15 cellular contexts compared by ENCODE assay signal in the genomic region with DNA sequence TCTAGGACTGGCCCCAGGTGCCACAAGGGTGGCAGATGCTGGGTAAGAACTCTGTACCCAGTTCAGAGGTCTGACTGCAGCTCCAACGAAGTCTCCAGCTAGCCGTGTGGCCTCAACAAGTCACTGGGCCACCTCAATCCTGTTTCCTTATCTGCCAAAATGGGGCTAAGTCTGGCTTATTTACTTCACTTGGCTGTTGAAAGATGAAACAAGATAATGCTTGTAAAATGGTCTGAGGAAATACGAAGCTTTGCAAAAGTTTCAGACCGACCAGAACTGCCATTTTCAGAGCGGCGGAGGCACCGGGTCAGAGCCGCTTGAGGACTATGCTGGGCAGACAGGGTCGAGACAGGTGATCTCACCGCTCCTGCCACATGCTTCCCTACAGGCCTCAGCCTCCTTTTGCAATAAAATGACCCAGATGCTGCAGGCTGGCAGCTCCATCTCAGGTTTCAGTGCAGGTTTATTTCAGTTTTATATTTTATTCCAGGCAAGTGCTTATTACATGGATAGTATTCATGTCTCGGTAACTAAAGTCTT. TPM values are rescaled to one million over a fixed set of nuclear protein-coding genes. Genes with fewer than 3 reads are reported as not detected.
DNase-seq lines count a peak whose midpoint lies in the region; ATAC-seq and TF ChIP-seq lines count a peak whose summit lies in the region.
"Had no signal": no experiment of that assay in that cellular context is flagged by ENCODE, and none has a peak within 500 bp of the region (broad histone marks: within the 10 kb centered on the region; RNA-seq: fewer than 3 reads in every experiment).

No MANE protein-coding gene starts in this region.

- H2AFZ ChIP-seq in osteoblast (ENCODE audit: low read length): no peak overlapping the region

- CTCF ChIA-PET in CD4-positive, alpha-beta memory T cell (lab: Charles Lee; ENCODE audit: partially characterized antibody): interaction anchor here (1.3 to 10.0 kb wide), 11 partner anchors 8 to 325 kb away, joined by 3 to 558 read pairs (median 14); a partner anchor contains a TSS

- peaks cover 12% of the 10 kb centered on the region for H4K20me1 ChIP-seq in osteoblast (ENCODE audit: insufficient read depth, low read length)

- peak overlapping the region; percentile 2 to 94 (median 51) for H3K27ac Mint-ChIP-seq in CD4-positive, alpha-beta memory T cell
- H3K27ac Mint-ChIP-seq: activated T-helper 1 cell treated with anti-CD3 and anti-CD28 coated beads, Interleukin-12 subunit alpha, Interleukin-12 subunit beta, Interleukin-2, Interleukin-4 antibody, amounts not matched to agents 30 ng/mL and 10 ng/mL and 1 ng/mL, durations not matched to agents 14 hours and 24 hours and 36 hours had no signal

- H3K4me1 Mint-ChIP-seq in CD4-positive, alpha-beta memory T cell: peaks cover 5 to 21% (median 10%) of the 10 kb centered on the region in 4 donors

- H3K4me3 ChIP-seq in CD4-positive, alpha-beta memory T cell (ENCODE audit: low read length in 2 of 2): no peak overlapping the region
- no peak overlapping the region for H3K4me3 ChIP-seq in fibroblast of villous mesenchyme (ENCODE audit: low read depth, low read length)
- H3K4me3 ChIP-seq in osteoblast (ENCODE audit: insufficient read depth, low read length): no peak overlapping the region
- H3K4me3 ChIP-seq: body of pancreas had no signal

- TF ChIP-seq CTCF in fibroblast of villous mesenchyme (IDR thresholded peaks at IDR 0.05; ENCODE audit: insufficient read depth, low read depth, low read length) (no peak), osteoblast (IDR thresholded peaks at IDR 0.05; ENCODE audit: extremely low read depth, low read depth, low read length) (no peak)

- no peaks in the 10 kb centered on the region for H3K9me3 ChIP-seq in CD4-positive, alpha-beta memory T cell (ENCODE audit: control insufficient read depth in 1 of 2, low read length in 2 of 2)
- no peaks in the 10 kb centered on the region for H3K9me3 ChIP-seq in osteoblast (ENCODE audit: low read depth, low read length)
- H3K9me3 ChIP-seq: body of pancreas had no signal

- H3K36me3 Mint-ChIP-seq in CD4-positive, alpha-beta memory T cell: peaks cover 12 to 28% of the 10 kb centered on the region in 2 donors

- no peak overlapping the region for H3K4me2 ChIP-seq in osteoblast (ENCODE audit: insufficient read depth, low read length)
- H3K4me2 ChIP-seq: KMS-11 had no signal

- H3K27ac ChIP-seq in CD4-positive, alpha-beta memory T cell (ENCODE audit: low read depth, low read length): no peak overlapping the region
- peak overlapping the region; percentile 8 for H3K27ac ChIP-seq in osteoblast (ENCODE audit: low read depth, low read length)
- H3K27ac ChIP-seq: KMS-11 had no signal

- H3K36me3 ChIP-seq in CD4-positive, alpha-beta memory T cell (ENCODE audit: insufficient read depth, low read length): peaks cover 3% of the 10 kb centered on the region
- peaks cover 29% of the 10 kb centered on the region for H3K36me3 ChIP-seq in osteoblast (ENCODE audit: insufficient read depth, low read length)

- no peak for DNase-seq in CD4-positive, alpha-beta memory T cell
- DNase-seq in NCI-H2171 treated with DMSO at 0.1 percent for 48 hours (lab: John Stamatoyannopoulos, UW) (peak; percentile 83), fibroblast of villous mesenchyme (ENCODE audit: low read depth) (peak; percentile 61), osteoblast (ENCODE audit: insufficient read length, low spot score, missing footprints) (no peak), activated T-cell treated with anti-CD3 and anti-CD28 coated beads for 4 hours (no peak)
- DNase-seq: activated CD4-positive, CD25-positive, alpha-beta regulatory T cell treated with anti-CD3 and anti-CD28 coated beads, Interleukin-2, amount 50 U/mL, for 72 hours; body of pancreas; hypothalamus; mesendoderm; NCI-H1930 had no signal

- H3K79me2 ChIP-seq in osteoblast (ENCODE audit: insufficient read depth, low read length): peaks cover 10% of the 10 kb centered on the region

- intact Hi-C loops in CD4-positive, alpha-beta memory T cell (cut with micrococcal nuclease): no loop called here

- H3K9me3 Mint-ChIP-seq in CD4-positive, alpha-beta memory T cell: peaks cover 0 to 5% (median 0%) of the 10 kb centered on the region in 8 donors
- H3K9me3 Mint-ChIP-seq: activated T-helper 1 cell treated with anti-CD3 and anti-CD28 coated beads, Interleukin-12 subunit alpha, Interleukin-12 subunit beta, Interleukin-2, Interleukin-4 antibody, amounts not matched to agents 30 ng/mL and 10 ng/mL and 1 ng/mL, durations not matched to agents 14 hours and 24 hours and 36 hours had no signal

- H3K4me3 Mint-ChIP-seq in CD4-positive, alpha-beta memory T cell: no peak overlapping the region
- H3K4me3 Mint-ChIP-seq: activated T-helper 1 cell treated with anti-CD3 and anti-CD28 coated beads, Interleukin-12 subunit alpha, Interleukin-12 subunit beta, Interleukin-2, Interleukin-4 antibody, amounts not matched to agents 30 ng/mL and 10 ng/mL and 1 ng/mL, durations not matched to agents 14 hours and 24 hours and 36 hours had no signal

- no peaks in the 10 kb centered on the region for H3K27me3 Mint-ChIP-seq in CD4-positive, alpha-beta memory T cell

- H3K27me3 ChIP-seq in CD4-positive, alpha-beta memory T cell (ENCODE audit: insufficient read depth, low read length): no peaks in the 10 kb centered on the region
- no peaks in the 10 kb centered on the region for H3K27me3 ChIP-seq in osteoblast (ENCODE audit: insufficient read depth, low read length)
- H3K27me3 ChIP-seq: body of pancreas had no signal

- POLR2A ChIA-PET in CD4-positive, alpha-beta memory T cell (lab: Charles Lee; ENCODE audit: partially characterized antibody): interaction anchor here (2.5 to 3.5 kb wide), 4 partner anchors 9 to 47 kb away, joined by 10 to 78 read pairs (median 45); a partner anchor contains a TSS

- peaks cover 4% of the 10 kb centered on the region for H3K4me1 ChIP-seq in CD4-positive, alpha-beta memory T cell (ENCODE audit: insufficient read depth, low read length)
- no peaks in the 10 kb centered on the region for H3K4me1 ChIP-seq in osteoblast (ENCODE audit: insufficient read depth, low read length)

- no peak for ATAC-seq in HG03095 (IDR thresholded peaks at IDR 0.05; ENCODE audit: unreplicated experiment)
- ATAC-seq in HG03432 (IDR thresholded peaks at IDR 0.05; ENCODE audit: unreplicated experiment): no peak
- no peak for ATAC-seq in HG03520 (IDR thresholded peaks at IDR 0.05; ENCODE audit: unreplicated experiment)
- ATAC-seq: body of pancreas had no signal

RNA-seq across cellular contexts. Expression of a gene that starts 17.2 kb away (rescaled TPM):
- total RNA-seq in CD4-positive, alpha-beta memory T cell: 10 to 100 TPM; 45.0 to 50.7 TPM
- 1 to 10 TPM in 1 of 2 donors, under 1 TPM in 1; 0.29 to 1.4 TPM for polyA plus RNA-seq in CD4-positive, alpha-beta memory T cell
- total RNA-seq in fibroblast of villous mesenchyme (7.8 and 11.6 TPM in 2 replicates), osteoblast (12.3 and 14.1 TPM in 2 replicates)

RNA-seq across cellular contexts. Expression of a gene that starts 46.4 kb away (rescaled TPM):
- 100 to 1,000 TPM; 133 to 137 TPM for total RNA-seq in CD4-positive, alpha-beta memory T cell
- polyA plus RNA-seq in CD4-positive, alpha-beta memory T cell: 10 to 100 TPM in 1 of 2 donors, 1 to 10 TPM in 1; 6.2 to 15.8 TPM
- total RNA-seq in fibroblast of villous mesenchyme (29.6 and 29.8 TPM in 2 replicates), osteoblast (35.4 and 37.3 TPM in 2 replicates)

RNA-seq across cellular contexts. Expression of a gene that starts 47.4 kb away (rescaled TPM):
- total RNA-seq in CD4-positive, alpha-beta memory T cell: 10 to 100 TPM; 22.6 to 31.7 TPM
- 10 to 100 TPM; 14.3 to 22.2 TPM for polyA plus RNA-seq in CD4-positive, alpha-beta memory T cell
- 45.8 and 48.0 TPM in 2 replicates for total RNA-seq in fibroblast of villous mesenchyme
- total RNA-seq in osteoblast: 37.7 and 42.0 TPM in 2 replicates

Comparison
In these comparisons a context has a peak if more than half of its experiments do, and no peak if none do; other contexts are left out.
1. DNase-seq: peak in NCI-H2171 treated with DMSO at 0.1 percent for 48 hours (single experiment) and fibroblast of villous mesenchyme (single experiment); none in CD4-positive, alpha-beta memory T cell (0 of 5), osteoblast (single experiment) and activated T-cell treated with anti-CD3 and anti-CD28 coated beads for 4 hours (single experiment).